In the genomic region with DNA sequence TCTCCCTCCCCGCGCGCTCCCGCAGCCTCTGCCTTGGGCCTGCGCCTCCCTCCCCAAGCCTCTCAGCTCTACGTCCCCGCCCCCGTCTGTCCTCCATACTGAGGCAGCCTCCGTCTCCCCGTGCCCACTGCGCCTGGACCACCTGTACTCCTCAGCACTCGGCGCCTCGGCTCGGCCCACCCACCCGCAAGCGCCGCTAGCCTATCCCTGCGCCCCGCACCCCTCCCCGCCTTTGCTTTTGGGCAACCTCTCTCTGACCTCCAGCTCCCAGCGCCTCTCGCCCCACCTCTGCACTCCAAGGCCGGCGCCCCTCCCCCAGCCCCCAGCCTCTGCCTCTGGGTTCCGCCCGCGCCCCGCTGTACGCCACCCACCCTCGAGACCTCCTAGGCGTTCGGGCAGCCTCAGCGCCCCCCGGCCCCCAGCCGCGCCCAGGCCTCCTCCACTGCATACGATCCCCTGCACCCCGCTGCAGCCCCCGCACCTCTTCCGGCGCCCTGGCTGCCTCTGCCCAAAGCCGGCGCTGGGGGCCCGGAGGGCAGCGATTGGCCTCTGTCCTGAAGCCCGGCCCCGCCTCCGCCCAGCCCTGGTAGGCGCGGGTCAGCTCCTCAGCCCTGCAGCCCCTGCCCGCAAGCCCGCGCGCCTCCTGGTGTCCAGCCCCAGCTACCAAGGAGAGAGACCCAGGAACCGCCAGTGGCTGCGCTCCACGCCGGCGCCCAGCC, we compare ENCODE assay signal across 1 cellular context.
TF ChIP-seq lines count a peak whose summit lies in the region.

No MANE protein-coding gene starts in this region.

TF ChIP-seq in GM23338, 12 proteins besides CTCF, POLR2A, EP300 and RAD21:
- TF ChIP-seq JUNB (IDR thresholded peaks at IDR 0.05; ENCODE audit: unreplicated experiment) (no peak), ZNF331 (CRISPR knock-in tag; IDR thresholded peaks at IDR 0.05; ENCODE audit: low read depth) (no peak), POLR2AphosphoS5 (IDR thresholded peaks at IDR 0.05; ENCODE audit: low read depth) (no peak), CREB1 (CRISPR knock-in tag; IDR thresholded peaks at IDR 0.05; ENCODE audit: low read depth) (no peak), EZH2 (IDR thresholded peaks at IDR 0.05; ENCODE audit: low read depth, unreplicated experiment) (no peak), ZNF114 (CRISPR knock-in tag; IDR thresholded peaks at IDR 0.05) (no peak), STAT1 (IDR thresholded peaks at IDR 0.05; ENCODE audit: unreplicated experiment) (no peak), NANOG (IDR thresholded peaks at IDR 0.05; ENCODE audit: borderline replicate concordance) (no peak), EZH2phosphoT487 (IDR thresholded peaks at IDR 0.05; ENCODE audit: unreplicated experiment) (no peak)
- TF ChIP-seq, protein P1, sequence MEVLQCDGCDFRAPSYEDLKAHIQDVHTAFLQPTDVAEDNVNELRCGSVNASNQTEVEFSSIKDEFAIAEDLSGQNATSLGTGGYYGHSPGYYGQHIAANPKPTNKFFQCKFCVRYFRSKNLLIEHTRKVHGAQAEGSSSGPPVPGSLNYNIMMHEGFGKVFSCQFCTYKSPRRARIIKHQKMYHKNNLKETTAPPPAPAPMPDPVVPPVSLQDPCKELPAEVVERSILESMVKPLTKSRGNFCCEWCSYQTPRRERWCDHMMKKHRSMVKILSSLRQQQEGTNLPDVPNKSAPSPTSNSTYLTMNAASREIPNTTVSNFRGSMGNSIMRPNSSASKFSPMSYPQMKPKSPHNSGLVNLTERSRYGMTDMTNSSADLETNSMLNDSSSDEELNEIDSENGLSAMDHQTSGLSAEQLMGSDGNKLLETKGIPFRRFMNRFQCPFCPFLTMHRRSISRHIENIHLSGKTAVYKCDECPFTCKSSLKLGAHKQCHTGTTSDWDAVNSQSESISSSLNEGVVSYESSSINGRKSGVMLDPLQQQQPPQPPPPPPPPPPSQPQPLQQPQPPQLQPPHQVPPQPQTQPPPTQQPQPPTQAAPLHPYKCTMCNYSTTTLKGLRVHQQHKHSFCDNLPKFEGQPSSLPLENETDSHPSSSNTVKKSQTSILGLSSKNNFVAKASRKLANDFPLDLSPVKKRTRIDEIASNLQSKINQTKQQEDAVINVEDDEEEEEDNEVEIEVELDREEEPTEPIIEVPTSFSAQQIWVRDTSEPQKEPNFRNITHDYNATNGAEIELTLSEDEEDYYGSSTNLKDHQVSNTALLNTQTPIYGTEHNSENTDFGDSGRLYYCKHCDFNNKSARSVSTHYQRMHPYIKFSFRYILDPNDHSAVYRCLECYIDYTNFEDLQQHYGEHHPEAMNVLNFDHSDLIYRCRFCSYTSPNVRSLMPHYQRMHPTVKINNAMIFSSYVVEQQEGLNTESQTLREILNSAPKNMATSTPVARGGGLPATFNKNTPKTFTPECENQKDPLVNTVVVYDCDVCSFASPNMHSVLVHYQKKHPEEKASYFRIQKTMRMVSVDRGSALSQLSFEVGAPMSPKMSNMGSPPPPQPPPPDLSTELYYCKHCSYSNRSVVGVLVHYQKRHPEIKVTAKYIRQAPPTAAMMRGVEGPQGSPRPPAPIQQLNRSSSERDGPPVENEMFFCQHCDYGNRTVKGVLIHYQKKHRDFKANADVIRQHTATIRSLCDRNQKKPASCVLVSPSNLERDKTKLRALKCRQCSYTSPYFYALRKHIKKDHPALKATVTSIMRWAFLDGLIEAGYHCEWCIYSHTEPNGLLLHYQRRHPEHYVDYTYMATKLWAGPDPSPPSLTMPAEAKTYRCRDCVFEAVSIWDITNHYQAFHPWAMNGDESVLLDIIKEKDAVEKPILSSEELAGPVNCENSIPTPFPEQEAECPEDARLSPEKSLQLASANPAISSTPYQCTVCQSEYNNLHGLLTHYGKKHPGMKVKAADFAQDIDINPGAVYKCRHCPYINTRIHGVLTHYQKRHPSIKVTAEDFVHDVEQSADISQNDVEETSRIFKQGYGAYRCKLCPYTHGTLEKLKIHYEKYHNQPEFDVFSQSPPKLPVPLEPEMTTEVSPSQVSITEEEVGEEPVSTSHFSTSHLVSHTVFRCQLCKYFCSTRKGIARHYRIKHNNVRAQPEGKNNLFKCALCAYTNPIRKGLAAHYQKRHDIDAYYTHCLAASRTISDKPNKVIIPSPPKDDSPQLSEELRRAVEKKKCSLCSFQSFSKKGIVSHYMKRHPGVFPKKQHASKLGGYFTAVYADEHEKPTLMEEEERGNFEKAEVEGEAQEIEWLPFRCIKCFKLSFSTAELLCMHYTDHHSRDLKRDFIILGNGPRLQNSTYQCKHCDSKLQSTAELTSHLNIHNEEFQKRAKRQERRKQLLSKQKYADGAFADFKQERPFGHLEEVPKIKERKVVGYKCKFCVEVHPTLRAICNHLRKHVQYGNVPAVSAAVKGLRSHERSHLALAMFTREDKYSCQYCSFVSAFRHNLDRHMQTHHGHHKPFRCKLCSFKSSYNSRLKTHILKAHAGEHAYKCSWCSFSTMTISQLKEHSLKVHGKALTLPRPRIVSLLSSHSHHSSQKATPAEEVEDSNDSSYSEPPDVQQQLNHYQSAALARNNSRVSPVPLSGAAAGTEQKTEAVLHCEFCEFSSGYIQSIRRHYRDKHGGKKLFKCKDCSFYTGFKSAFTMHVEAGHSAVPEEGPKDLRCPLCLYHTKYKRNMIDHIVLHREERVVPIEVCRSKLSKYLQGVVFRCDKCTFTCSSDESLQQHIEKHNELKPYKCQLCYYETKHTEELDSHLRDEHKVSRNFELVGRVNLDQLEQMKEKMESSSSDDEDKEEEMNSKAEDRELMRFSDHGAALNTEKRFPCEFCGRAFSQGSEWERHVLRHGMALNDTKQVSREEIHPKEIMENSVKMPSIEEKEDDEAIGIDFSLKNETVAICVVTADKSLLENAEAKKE (CRISPR knock-in tag; IDR thresholded peaks at IDR 0.05), result no peak
- TF ChIP-seq, protein P2, sequence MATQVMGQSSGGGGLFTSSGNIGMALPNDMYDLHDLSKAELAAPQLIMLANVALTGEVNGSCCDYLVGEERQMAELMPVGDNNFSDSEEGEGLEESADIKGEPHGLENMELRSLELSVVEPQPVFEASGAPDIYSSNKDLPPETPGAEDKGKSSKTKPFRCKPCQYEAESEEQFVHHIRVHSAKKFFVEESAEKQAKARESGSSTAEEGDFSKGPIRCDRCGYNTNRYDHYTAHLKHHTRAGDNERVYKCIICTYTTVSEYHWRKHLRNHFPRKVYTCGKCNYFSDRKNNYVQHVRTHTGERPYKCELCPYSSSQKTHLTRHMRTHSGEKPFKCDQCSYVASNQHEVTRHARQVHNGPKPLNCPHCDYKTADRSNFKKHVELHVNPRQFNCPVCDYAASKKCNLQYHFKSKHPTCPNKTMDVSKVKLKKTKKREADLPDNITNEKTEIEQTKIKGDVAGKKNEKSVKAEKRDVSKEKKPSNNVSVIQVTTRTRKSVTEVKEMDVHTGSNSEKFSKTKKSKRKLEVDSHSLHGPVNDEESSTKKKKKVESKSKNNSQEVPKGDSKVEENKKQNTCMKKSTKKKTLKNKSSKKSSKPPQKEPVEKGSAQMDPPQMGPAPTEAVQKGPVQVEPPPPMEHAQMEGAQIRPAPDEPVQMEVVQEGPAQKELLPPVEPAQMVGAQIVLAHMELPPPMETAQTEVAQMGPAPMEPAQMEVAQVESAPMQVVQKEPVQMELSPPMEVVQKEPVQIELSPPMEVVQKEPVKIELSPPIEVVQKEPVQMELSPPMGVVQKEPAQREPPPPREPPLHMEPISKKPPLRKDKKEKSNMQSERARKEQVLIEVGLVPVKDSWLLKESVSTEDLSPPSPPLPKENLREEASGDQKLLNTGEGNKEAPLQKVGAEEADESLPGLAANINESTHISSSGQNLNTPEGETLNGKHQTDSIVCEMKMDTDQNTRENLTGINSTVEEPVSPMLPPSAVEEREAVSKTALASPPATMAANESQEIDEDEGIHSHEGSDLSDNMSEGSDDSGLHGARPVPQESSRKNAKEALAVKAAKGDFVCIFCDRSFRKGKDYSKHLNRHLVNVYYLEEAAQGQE (IDR thresholded peaks at IDR 0.05; ENCODE audit: unreplicated experiment), result no peak
- TF ChIP-seq, protein P3, sequence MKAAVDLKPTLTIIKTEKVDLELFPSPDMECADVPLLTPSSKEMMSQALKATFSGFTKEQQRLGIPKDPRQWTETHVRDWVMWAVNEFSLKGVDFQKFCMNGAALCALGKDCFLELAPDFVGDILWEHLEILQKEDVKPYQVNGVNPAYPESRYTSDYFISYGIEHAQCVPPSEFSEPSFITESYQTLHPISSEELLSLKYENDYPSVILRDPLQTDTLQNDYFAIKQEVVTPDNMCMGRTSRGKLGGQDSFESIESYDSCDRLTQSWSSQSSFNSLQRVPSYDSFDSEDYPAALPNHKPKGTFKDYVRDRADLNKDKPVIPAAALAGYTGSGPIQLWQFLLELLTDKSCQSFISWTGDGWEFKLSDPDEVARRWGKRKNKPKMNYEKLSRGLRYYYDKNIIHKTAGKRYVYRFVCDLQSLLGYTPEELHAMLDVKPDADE (IDR thresholded peaks at IDR 0.05), result no peak
